In genomic region chr11:106288988-106289387, GRCh38 we compare ENCODE assay signal across 1 cellular context.
TF ChIP-seq lines count a peak whose summit lies in the region.

No MANE protein-coding gene starts in this region.

TF ChIP-seq in GM23338, 12 proteins besides CTCF, POLR2A, EP300 and RAD21 (continued from another document):
- TF ChIP-seq ZNF462 (CRISPR knock-in tag; IDR thresholded peaks at IDR 0.05) = no peak
- TF ChIP-seq ZNF114 (CRISPR knock-in tag; IDR thresholded peaks at IDR 0.05) = no peak
- TF ChIP-seq EZH2 (IDR thresholded peaks at IDR 0.05; ENCODE audit: low read depth, unreplicated experiment) = no peak
- no peak for TF ChIP-seq POLR2AphosphoS5 (IDR thresholded peaks at IDR 0.05; ENCODE audit: low read depth)
- TF ChIP-seq REST (IDR thresholded peaks at IDR 0.05; ENCODE audit: unreplicated experiment) = no peak
- TF ChIP-seq JUNB (IDR thresholded peaks at IDR 0.05; ENCODE audit: unreplicated experiment) = no peak
- no peak for TF ChIP-seq STAT1 (IDR thresholded peaks at IDR 0.05; ENCODE audit: unreplicated experiment)
- TF ChIP-seq ZNF331 (CRISPR knock-in tag; IDR thresholded peaks at IDR 0.05; ENCODE audit: low read depth) = no peak
